ENCODE assay signal across 1 cellular context in the genomic region with DNA sequence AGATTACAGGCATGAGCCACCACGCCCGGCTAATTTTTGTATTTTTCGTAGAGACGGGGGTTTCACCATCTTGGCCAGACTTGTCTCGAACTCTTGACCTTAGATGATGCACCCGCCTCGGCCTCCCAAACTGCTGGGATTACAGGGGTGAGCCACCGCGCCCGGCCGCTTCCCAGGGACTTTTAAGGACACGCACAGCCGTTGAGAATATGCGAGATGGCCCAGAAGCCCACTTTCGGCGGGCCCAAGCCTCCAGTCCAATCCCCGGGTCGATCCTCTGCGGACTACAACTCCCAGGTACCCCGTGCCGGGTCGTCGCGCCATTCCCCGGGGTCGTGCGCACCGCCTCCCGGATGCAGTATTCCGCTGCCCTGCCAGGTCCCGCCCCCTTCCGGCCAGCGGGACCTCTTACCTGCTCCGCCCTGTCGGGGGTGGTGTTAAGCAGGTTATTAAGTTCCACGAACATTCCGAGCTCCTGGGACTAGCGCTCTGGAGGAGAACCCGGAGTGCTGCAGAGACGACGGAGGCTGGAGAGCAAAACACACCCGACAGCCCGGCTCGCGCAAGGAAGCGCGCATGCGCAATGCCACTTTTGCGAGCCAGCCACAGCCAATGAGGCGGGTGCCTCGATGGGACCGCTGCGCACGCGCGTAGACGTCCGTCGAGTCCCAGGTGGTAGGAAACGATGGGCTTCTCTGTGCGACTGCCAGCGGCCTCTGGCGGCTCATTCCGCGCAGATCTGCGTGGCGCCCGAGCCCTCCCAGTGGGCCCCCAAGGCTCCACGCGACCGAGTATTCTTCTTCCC.
TF ChIP-seq lines count a peak whose summit lies in the region.

A gene with protein sequence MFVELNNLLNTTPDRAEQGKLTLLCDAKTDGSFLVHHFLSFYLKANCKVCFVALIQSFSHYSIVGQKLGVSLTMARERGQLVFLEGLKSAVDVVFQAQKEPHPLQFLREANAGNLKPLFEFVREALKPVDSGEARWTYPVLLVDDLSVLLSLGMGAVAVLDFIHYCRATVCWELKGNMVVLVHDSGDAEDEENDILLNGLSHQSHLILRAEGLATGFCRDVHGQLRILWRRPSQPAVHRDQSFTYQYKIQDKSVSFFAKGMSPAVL (minus strand): TSS at position 588 of the 805 bp plus-strand sequence. CDS start 122 bp downstream, at position 466.

TF ChIP-seq in GM23338, 12 proteins besides CTCF, POLR2A, EP300 and RAD21:
- TF ChIP-seq ZNF114 (CRISPR knock-in tag; IDR thresholded peaks at IDR 0.05) (no peak), JUNB (IDR thresholded peaks at IDR 0.05; ENCODE audit: unreplicated experiment) (no peak), NANOG (IDR thresholded peaks at IDR 0.05; ENCODE audit: borderline replicate concordance) (no peak), STAT1 (IDR thresholded peaks at IDR 0.05; ENCODE audit: unreplicated experiment) (no peak), CREB1 (CRISPR knock-in tag; IDR thresholded peaks at IDR 0.05; ENCODE audit: low read depth) (peak; percentile 78), ZNF331 (CRISPR knock-in tag; IDR thresholded peaks at IDR 0.05; ENCODE audit: low read depth) (no peak), EZH2 (IDR thresholded peaks at IDR 0.05; ENCODE audit: low read depth, unreplicated experiment) (no peak), POLR2AphosphoS5 (IDR thresholded peaks at IDR 0.05; ENCODE audit: low read depth) (peak; percentile 86), EZH2phosphoT487 (IDR thresholded peaks at IDR 0.05; ENCODE audit: unreplicated experiment) (no peak)
- TF ChIP-seq, protein P1, sequence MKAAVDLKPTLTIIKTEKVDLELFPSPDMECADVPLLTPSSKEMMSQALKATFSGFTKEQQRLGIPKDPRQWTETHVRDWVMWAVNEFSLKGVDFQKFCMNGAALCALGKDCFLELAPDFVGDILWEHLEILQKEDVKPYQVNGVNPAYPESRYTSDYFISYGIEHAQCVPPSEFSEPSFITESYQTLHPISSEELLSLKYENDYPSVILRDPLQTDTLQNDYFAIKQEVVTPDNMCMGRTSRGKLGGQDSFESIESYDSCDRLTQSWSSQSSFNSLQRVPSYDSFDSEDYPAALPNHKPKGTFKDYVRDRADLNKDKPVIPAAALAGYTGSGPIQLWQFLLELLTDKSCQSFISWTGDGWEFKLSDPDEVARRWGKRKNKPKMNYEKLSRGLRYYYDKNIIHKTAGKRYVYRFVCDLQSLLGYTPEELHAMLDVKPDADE (IDR thresholded peaks at IDR 0.05): peak; percentile 94
- TF ChIP-seq, protein P2, sequence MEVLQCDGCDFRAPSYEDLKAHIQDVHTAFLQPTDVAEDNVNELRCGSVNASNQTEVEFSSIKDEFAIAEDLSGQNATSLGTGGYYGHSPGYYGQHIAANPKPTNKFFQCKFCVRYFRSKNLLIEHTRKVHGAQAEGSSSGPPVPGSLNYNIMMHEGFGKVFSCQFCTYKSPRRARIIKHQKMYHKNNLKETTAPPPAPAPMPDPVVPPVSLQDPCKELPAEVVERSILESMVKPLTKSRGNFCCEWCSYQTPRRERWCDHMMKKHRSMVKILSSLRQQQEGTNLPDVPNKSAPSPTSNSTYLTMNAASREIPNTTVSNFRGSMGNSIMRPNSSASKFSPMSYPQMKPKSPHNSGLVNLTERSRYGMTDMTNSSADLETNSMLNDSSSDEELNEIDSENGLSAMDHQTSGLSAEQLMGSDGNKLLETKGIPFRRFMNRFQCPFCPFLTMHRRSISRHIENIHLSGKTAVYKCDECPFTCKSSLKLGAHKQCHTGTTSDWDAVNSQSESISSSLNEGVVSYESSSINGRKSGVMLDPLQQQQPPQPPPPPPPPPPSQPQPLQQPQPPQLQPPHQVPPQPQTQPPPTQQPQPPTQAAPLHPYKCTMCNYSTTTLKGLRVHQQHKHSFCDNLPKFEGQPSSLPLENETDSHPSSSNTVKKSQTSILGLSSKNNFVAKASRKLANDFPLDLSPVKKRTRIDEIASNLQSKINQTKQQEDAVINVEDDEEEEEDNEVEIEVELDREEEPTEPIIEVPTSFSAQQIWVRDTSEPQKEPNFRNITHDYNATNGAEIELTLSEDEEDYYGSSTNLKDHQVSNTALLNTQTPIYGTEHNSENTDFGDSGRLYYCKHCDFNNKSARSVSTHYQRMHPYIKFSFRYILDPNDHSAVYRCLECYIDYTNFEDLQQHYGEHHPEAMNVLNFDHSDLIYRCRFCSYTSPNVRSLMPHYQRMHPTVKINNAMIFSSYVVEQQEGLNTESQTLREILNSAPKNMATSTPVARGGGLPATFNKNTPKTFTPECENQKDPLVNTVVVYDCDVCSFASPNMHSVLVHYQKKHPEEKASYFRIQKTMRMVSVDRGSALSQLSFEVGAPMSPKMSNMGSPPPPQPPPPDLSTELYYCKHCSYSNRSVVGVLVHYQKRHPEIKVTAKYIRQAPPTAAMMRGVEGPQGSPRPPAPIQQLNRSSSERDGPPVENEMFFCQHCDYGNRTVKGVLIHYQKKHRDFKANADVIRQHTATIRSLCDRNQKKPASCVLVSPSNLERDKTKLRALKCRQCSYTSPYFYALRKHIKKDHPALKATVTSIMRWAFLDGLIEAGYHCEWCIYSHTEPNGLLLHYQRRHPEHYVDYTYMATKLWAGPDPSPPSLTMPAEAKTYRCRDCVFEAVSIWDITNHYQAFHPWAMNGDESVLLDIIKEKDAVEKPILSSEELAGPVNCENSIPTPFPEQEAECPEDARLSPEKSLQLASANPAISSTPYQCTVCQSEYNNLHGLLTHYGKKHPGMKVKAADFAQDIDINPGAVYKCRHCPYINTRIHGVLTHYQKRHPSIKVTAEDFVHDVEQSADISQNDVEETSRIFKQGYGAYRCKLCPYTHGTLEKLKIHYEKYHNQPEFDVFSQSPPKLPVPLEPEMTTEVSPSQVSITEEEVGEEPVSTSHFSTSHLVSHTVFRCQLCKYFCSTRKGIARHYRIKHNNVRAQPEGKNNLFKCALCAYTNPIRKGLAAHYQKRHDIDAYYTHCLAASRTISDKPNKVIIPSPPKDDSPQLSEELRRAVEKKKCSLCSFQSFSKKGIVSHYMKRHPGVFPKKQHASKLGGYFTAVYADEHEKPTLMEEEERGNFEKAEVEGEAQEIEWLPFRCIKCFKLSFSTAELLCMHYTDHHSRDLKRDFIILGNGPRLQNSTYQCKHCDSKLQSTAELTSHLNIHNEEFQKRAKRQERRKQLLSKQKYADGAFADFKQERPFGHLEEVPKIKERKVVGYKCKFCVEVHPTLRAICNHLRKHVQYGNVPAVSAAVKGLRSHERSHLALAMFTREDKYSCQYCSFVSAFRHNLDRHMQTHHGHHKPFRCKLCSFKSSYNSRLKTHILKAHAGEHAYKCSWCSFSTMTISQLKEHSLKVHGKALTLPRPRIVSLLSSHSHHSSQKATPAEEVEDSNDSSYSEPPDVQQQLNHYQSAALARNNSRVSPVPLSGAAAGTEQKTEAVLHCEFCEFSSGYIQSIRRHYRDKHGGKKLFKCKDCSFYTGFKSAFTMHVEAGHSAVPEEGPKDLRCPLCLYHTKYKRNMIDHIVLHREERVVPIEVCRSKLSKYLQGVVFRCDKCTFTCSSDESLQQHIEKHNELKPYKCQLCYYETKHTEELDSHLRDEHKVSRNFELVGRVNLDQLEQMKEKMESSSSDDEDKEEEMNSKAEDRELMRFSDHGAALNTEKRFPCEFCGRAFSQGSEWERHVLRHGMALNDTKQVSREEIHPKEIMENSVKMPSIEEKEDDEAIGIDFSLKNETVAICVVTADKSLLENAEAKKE (CRISPR knock-in tag; IDR thresholded peaks at IDR 0.05): no peak
- TF ChIP-seq, protein P3, sequence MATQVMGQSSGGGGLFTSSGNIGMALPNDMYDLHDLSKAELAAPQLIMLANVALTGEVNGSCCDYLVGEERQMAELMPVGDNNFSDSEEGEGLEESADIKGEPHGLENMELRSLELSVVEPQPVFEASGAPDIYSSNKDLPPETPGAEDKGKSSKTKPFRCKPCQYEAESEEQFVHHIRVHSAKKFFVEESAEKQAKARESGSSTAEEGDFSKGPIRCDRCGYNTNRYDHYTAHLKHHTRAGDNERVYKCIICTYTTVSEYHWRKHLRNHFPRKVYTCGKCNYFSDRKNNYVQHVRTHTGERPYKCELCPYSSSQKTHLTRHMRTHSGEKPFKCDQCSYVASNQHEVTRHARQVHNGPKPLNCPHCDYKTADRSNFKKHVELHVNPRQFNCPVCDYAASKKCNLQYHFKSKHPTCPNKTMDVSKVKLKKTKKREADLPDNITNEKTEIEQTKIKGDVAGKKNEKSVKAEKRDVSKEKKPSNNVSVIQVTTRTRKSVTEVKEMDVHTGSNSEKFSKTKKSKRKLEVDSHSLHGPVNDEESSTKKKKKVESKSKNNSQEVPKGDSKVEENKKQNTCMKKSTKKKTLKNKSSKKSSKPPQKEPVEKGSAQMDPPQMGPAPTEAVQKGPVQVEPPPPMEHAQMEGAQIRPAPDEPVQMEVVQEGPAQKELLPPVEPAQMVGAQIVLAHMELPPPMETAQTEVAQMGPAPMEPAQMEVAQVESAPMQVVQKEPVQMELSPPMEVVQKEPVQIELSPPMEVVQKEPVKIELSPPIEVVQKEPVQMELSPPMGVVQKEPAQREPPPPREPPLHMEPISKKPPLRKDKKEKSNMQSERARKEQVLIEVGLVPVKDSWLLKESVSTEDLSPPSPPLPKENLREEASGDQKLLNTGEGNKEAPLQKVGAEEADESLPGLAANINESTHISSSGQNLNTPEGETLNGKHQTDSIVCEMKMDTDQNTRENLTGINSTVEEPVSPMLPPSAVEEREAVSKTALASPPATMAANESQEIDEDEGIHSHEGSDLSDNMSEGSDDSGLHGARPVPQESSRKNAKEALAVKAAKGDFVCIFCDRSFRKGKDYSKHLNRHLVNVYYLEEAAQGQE (IDR thresholded peaks at IDR 0.05; ENCODE audit: unreplicated experiment): peak; percentile 5
